ENCODE assay signal across 8 cellular contexts in the genomic region with DNA sequence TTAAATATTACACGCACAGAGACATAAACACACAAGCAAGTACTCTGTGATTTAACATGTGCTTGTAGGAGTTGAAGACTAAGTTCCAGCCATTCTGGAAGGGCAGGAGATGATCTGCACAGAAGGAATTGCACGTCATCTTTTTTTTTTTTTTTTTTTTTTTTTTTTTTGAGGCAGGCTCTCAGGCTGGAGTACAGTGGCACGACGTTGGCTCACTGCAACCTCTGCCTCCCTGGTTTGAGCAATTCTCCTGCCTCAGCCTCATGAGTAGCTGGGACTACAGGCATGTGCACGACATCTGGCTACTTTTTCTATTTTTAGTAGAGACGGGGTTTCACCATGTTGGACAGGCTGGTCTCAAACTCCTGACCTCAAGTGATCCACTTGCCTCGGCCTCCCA.
A peak's percentile ranks its signal among the peaks of the same experiment; 100 is the strongest.
DNase-seq lines count a peak whose midpoint lies in the region; TF ChIP-seq lines count a peak whose summit lies in the region.
"Not testable (repeated sequence)": the region's sequence is repeated elsewhere in the genome, so short reads cannot be mapped to it uniquely, and the experiment has no call there.

No MANE protein-coding gene starts in this region.

- in situ Hi-C loops in GM23248 (cut with MboI): not testable (repeated sequence)

- WGBS in GM23248 (ENCODE audit: low coverage in 1 of 2, low lambda C conversion rate in 2 of 2, missing lambda C conversion rate in 2 of 2), 2 experiments: 11 to 23% methylated on average over 3 to 6 of the region's 7 CpGs

- not testable (repeated sequence) for H3K4me2 ChIP-seq in GM23248 (ENCODE audit: unreplicated experiment); osteoblast (ENCODE audit: insufficient read depth, low read length)

- TF ChIP-seq CTCF in AG10803 (conservative IDR thresholded peaks at IDR 0.05; ENCODE audit: low read length); osteoblast (IDR thresholded peaks at IDR 0.05; ENCODE audit: extremely low read depth, low read depth, low read length): not testable (repeated sequence)

- H4K20me1 ChIP-seq in GM23248 (ENCODE audit: insufficient read depth); osteoblast (ENCODE audit: insufficient read depth, low read length): not testable (repeated sequence)

- DNase-seq in AG08395 (ENCODE audit: low spot score) (peak; percentile 5), AG10803 (ENCODE audit: low read depth) (peak; percentile 71), DMS 273 (lab: John Stamatoyannopoulos, UW; ENCODE audit: unreplicated experiment) (peak; percentile 12), GM03348 (ENCODE audit: low spot score) (peak; percentile 24), GM23248 (peak; percentile 43), RPMI7951 (ENCODE audit: low read depth) (peak; percentile 7), fibroblast of gingiva (ENCODE audit: low read depth) (peak; percentile 71), osteoblast (ENCODE audit: insufficient read length, low spot score, missing footprints) (peak; percentile 11)

- H3K27me3 ChIP-seq in GM23248 (replicated peaks; ENCODE audit: insufficient read depth); osteoblast (ENCODE audit: insufficient read depth, low read length): not testable (repeated sequence)

- not testable (repeated sequence) for H3K4me1 ChIP-seq in GM23248 (ENCODE audit: insufficient read depth); osteoblast (ENCODE audit: insufficient read depth, low read length)

- H3K9me3 ChIP-seq in GM23248 (ENCODE audit: low read depth); osteoblast (ENCODE audit: low read depth, low read length): not testable (repeated sequence)

- H3F3A ChIP-seq in GM23248 (ENCODE audit: insufficient read depth): not testable (repeated sequence)

- H3K4me3 ChIP-seq in AG10803 (ENCODE audit: low read length); GM23248; osteoblast (ENCODE audit: insufficient read depth, low read length): not testable (repeated sequence)

- H3K36me3 ChIP-seq in GM23248 (ENCODE audit: low read depth); osteoblast (ENCODE audit: insufficient read depth, low read length): not testable (repeated sequence)

- not testable (repeated sequence) for H2AFZ ChIP-seq in GM23248; osteoblast (ENCODE audit: low read length)

- H3K9me2 ChIP-seq in GM23248 (ENCODE audit: insufficient read depth): not testable (repeated sequence)

- H3K9ac ChIP-seq in GM23248: not testable (repeated sequence)

- not testable (repeated sequence) for H3K27ac ChIP-seq in GM23248; osteoblast (ENCODE audit: low read depth, low read length)

- not testable (repeated sequence) for H3K79me2 ChIP-seq in GM23248 (ENCODE audit: insufficient read depth); osteoblast (ENCODE audit: insufficient read depth, low read length)

Comparison
In these comparisons a context has a peak if more than half of its experiments do, and no peak if none do; other contexts are left out.
1. DNase-seq: peak in every context shown above with its lines; median percentile 71 in AG10803; 71 in fibroblast of gingiva; 43 in GM23248; 24 in GM03348; 12 in DMS 273; 11 in osteoblast; 7 in RPMI7951; 5 in AG08395.